11 cellular contexts compared by ENCODE assay signal in the genomic region with DNA sequence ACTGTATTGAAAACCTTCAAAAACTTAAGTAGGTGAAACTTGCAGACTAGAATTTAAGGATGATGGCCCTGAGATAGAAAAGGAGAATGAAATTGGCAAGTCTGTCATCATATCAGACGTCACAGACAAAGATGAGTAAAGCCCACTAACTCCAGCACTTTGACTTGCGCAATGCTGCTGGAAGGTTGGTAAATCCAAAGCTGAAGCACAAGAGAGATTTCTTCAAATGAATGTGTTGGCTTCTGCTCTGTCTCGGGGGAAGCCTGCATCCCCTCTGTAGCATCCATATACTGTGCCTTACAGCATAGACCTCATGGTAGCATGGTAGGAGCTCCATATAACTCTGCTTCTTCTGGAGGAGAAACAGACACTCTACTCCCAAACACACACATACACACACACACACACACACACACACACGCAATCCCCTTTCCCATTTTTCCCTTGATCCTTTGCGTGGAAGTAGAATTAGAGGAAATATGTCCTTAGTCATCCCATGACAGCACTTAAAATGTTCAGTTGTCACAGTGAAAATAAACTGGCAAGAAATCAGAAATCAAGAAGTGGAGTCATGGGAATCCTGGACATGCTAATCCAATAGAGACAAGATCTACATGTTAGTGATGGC.
DNase-seq lines count a peak whose midpoint lies in the region; ATAC-seq and TF ChIP-seq lines count a peak whose summit lies in the region.
"Had no signal": no experiment of that assay in that cellular context is flagged by ENCODE, and none has a peak within 500 bp of the region (broad histone marks: within the 10 kb centered on the region; RNA-seq: fewer than 3 reads in every experiment).

No MANE protein-coding gene starts in this region.

- no peaks in the 10 kb centered on the region for H3K36me3 Mint-ChIP-seq in neural progenitor cell

- H3K4me2 ChIP-seq in hepatocyte (no peak overlapping the region), neural progenitor cell (no peak overlapping the region)

- intact Hi-C loops in Right ventricle myocardium inferior (cut with DNase I), result no loop called here
- intact Hi-C loops in left ventricle myocardium inferior (cut with micrococcal nuclease), result no loop called here
- intact Hi-C loops in upper lobe of right lung (cut with DNase I), result no loop called here
- intact Hi-C loops in vagina (cut with DNase I), result no loop called here

- H3K36me3 ChIP-seq in left ventricle myocardium inferior, result no peaks in the 10 kb centered on the region
- H3K36me3 ChIP-seq in hepatocyte (replicated peaks; ENCODE audit: insufficient read depth, low read depth), result no peaks in the 10 kb centered on the region
- no peaks in the 10 kb centered on the region for H3K36me3 ChIP-seq in upper lobe of right lung
- H3K36me3 ChIP-seq in vagina, result no peaks in the 10 kb centered on the region
- H3K36me3 ChIP-seq in neural progenitor cell, result no peaks in the 10 kb centered on the region
- H3K36me3 ChIP-seq: tibial artery had no signal

- peaks cover 2% of the 10 kb centered on the region for H3K4me1 Mint-ChIP-seq in neural progenitor cell

- H3K4me1 ChIP-seq in left ventricle myocardium inferior (peaks cover 19% of the 10 kb centered on the region), hepatocyte (ENCODE audit: insufficient read depth) (peaks cover 4% of the 10 kb centered on the region), upper lobe of right lung (no peaks in the 10 kb centered on the region), vagina (no peaks in the 10 kb centered on the region), neural progenitor cell (peaks cover 7% of the 10 kb centered on the region)
- H3K4me1 ChIP-seq: tibial artery had no signal

- no peak for TF ChIP-seq POLR2A in vagina (IDR thresholded peaks at IDR 0.05)

- H3K27me3 ChIP-seq in left ventricle myocardium inferior (ENCODE audit: low read depth) (no peaks in the 10 kb centered on the region), hepatocyte (no peaks in the 10 kb centered on the region), upper lobe of right lung (no peaks in the 10 kb centered on the region), vagina (no peaks in the 10 kb centered on the region), neural progenitor cell (no peaks in the 10 kb centered on the region)
- H3K27me3 ChIP-seq: tibial artery had no signal

- H3K9me2 ChIP-seq in hepatocyte (replicated peaks; ENCODE audit: insufficient read depth), result no peaks in the 10 kb centered on the region

- H2AFZ ChIP-seq in hepatocyte (no peak overlapping the region), neural progenitor cell (replicated peaks) (no peak overlapping the region)

- H3K4me3 ChIP-seq in left ventricle myocardium inferior (no peak overlapping the region), hepatocyte (no peak overlapping the region), upper lobe of right lung (no peak overlapping the region), vagina (no peak overlapping the region), neural progenitor cell (no peak overlapping the region)
- H3K4me3 ChIP-seq: tibial artery had no signal

- H3K4me3 Mint-ChIP-seq in neural progenitor cell, result no peak overlapping the region

- no peak overlapping the region for H3K9ac ChIP-seq in neural progenitor cell

- H3F3A ChIP-seq in neural progenitor cell (ENCODE audit: low read depth), result no peaks in the 10 kb centered on the region

- H3K27ac Mint-ChIP-seq in neural progenitor cell, result no peak overlapping the region

- 87% methylated on average over 5 of the region's 5 CpGs for WGBS in hepatocyte (ENCODE audit: low lambda C conversion rate, missing lambda C conversion rate)

- no peaks in the 10 kb centered on the region for H3K9me3 ChIP-seq in left ventricle myocardium inferior (replicated peaks)
- H3K9me3 ChIP-seq in hepatocyte (ENCODE audit: low read depth), result no peaks in the 10 kb centered on the region
- no peaks in the 10 kb centered on the region for H3K9me3 ChIP-seq in upper lobe of right lung
- H3K9me3 ChIP-seq in vagina, result no peaks in the 10 kb centered on the region
- H3K9me3 ChIP-seq in neural progenitor cell (ENCODE audit: low read depth), result no peaks in the 10 kb centered on the region
- H3K9me3 ChIP-seq: tibial artery had no signal

- ATAC-seq in Right ventricle myocardium inferior (no peak), upper lobe of right lung (peak; percentile 46), HG02981 (IDR thresholded peaks at IDR 0.05; ENCODE audit: unreplicated experiment) (no peak)
- ATAC-seq: Panc1 had no signal

- DNase-seq in Right ventricle myocardium inferior (ENCODE audit: missing footprints) (peak; percentile 58), left ventricle myocardium inferior (no peak), SIG-M5 treated with dmso at 0.1 percent for 504 hours (lab: John Stamatoyannopoulos, UW; ENCODE audit: unreplicated experiment) (peak; percentile 85), hepatocyte (ENCODE audit: low spot score) (peak; percentile 44), upper lobe of right lung (no peak), vagina (ENCODE audit: extremely low spot score in 2 of 2) (no peak), neural progenitor cell (ENCODE audit: low spot score) (no peak)
- DNase-seq: ACHN had no signal

- no peak overlapping the region for H3K27ac ChIP-seq in left ventricle myocardium inferior (replicated peaks)
- H3K27ac ChIP-seq in hepatocyte, result no peak overlapping the region
- no peak overlapping the region for H3K27ac ChIP-seq in upper lobe of right lung
- H3K27ac ChIP-seq in vagina, result no peak overlapping the region
- H3K27ac ChIP-seq in neural progenitor cell, result no peak overlapping the region
- H3K27ac ChIP-seq: tibial artery had no signal

- no peaks in the 10 kb centered on the region for H3K27me3 Mint-ChIP-seq in neural progenitor cell (ENCODE audit: insufficient read depth, low read depth)

- H4K20me1 ChIP-seq in hepatocyte (ENCODE audit: insufficient read depth, poor library complexity, severe bottlenecking), result no peaks in the 10 kb centered on the region
- H4K20me1 ChIP-seq in neural progenitor cell (ENCODE audit: low read depth), result no peaks in the 10 kb centered on the region

- H3K9me3 Mint-ChIP-seq in neural progenitor cell, result peaks cover 2% of the 10 kb centered on the region

- no peaks in the 10 kb centered on the region for H3K79me2 ChIP-seq in hepatocyte
- H3K79me2 ChIP-seq in neural progenitor cell (ENCODE audit: low read depth), result no peaks in the 10 kb centered on the region

- TF ChIP-seq CTCF in left ventricle myocardium inferior (IDR thresholded peaks at IDR 0.05; ENCODE audit: borderline replicate concordance), result no peak
- no peak for TF ChIP-seq CTCF in hepatocyte (IDR thresholded peaks at IDR 0.05; ENCODE audit: poor library complexity)
- TF ChIP-seq CTCF in upper lobe of right lung (IDR thresholded peaks at IDR 0.05), result no peak
- no peak for TF ChIP-seq CTCF in vagina (IDR thresholded peaks at IDR 0.05)
- no peak for TF ChIP-seq CTCF in neural progenitor cell (IDR thresholded peaks at IDR 0.05)

Comparison
In these comparisons a context has a peak if more than half of its experiments do, and no peak if none do; other contexts are left out.
1. DNase-seq: peak in Right ventricle myocardium inferior (single experiment), SIG-M5 treated with dmso at 0.1 percent for 504 hours (single experiment) and hepatocyte (single experiment); none in left ventricle myocardium inferior (single experiment), upper lobe of right lung (single experiment), vagina (0 of 2) and neural progenitor cell (single experiment).